Comparison of ENCODE assay signal across 25 cellular contexts in genomic region chr3:117763561-117763960, GRCh38.
"Had no signal": no experiment of that assay in that cellular context is flagged by ENCODE, and none has a peak within 500 bp of the region (broad histone marks: within the 10 kb centered on the region; RNA-seq: fewer than 3 reads in every experiment).

No MANE protein-coding gene starts in this region.

- H3K36me3 ChIP-seq: esophagus muscularis mucosa, neural progenitor cell, ovary, right atrium auricular region, sigmoid colon, suprapubic skin, tibial artery, upper lobe of right lung, vagina had no signal

- ATAC-seq: left ventricle myocardium superior; mucosa of descending colon; naive thymus-derived CD8-positive, alpha-beta T cell; stimulated activated effector memory CD8-positive, alpha-beta T cell treated with anti-CD3 and anti-CD28 coated beads, Interleukin-12 subunit alpha, Interleukin-12 subunit beta, amount 100 ng/mL, for 72 hours; stimulated activated naive CD8-positive, alpha-beta T cell treated with anti-CD3 and anti-CD28 coated beads, Interleukin-15, Interleukin-2, amounts not matched to agents 100 U/mL and 50 U/mL, for 24 hours; upper lobe of right lung had no signal

- H3K27me3 ChIP-seq: esophagus muscularis mucosa, neural progenitor cell, ovary, right atrium auricular region, sigmoid colon, suprapubic skin, tibial artery, upper lobe of right lung, vagina had no signal

- H3K27ac Mint-ChIP-seq: immature natural killer cell; naive thymus-derived CD8-positive, alpha-beta T cell; neural progenitor cell; stimulated activated effector memory CD8-positive, alpha-beta T cell treated with anti-CD3 and anti-CD28 coated beads, Interleukin-12 subunit alpha, Interleukin-12 subunit beta, amount 100 ng/mL, for 72 hours had no signal

- H3K27ac ChIP-seq: epithelial cell of prostate, esophagus muscularis mucosa, neural progenitor cell, ovary, right atrium auricular region, sigmoid colon, suprapubic skin, tibial artery, upper lobe of right lung, vagina had no signal

- H3K9me3 ChIP-seq: esophagus muscularis mucosa, mucosa of descending colon, ovary, right atrium auricular region, sigmoid colon, suprapubic skin, tibial artery, upper lobe of right lung, vagina had no signal

- H3K4me3 ChIP-seq: esophagus muscularis mucosa, mucosa of descending colon, neural progenitor cell, ovary, right atrium auricular region, sigmoid colon, suprapubic skin, tibial artery, upper lobe of right lung, vagina had no signal

- DNase-seq: cortex of kidney; effector memory CD4-positive, alpha-beta T cell; immature natural killer cell; kidney; left cardiac atrium; left ventricle myocardium superior; mesendoderm; mucosa of descending colon; naive thymus-derived CD8-positive, alpha-beta T cell; nucleus accumbens; ovary; sigmoid colon; small intestine; stimulated activated CD4-positive, alpha-beta T cell treated with anti-CD3 and anti-CD28 coated beads, Interleukin-4, amount 100 ng/mL, for 1 hour; stimulated activated CD8-positive, alpha-beta memory T cell treated with anti-CD3 and anti-CD28 coated beads, Interleukin-4, amount 100 ng/mL, for 48 hours; stimulated activated naive CD8-positive, alpha-beta T cell treated with anti-CD3 and anti-CD28 coated beads, Interleukin-15, Interleukin-2, amounts not matched to agents 100 U/mL and 50 U/mL, for 24 hours; tibial artery; upper lobe of right lung had no signal

- H3K36me3 Mint-ChIP-seq: immature natural killer cell; naive thymus-derived CD8-positive, alpha-beta T cell; neural progenitor cell; stimulated activated effector memory CD8-positive, alpha-beta T cell treated with anti-CD3 and anti-CD28 coated beads, Interleukin-12 subunit alpha, Interleukin-12 subunit beta, amount 100 ng/mL, for 72 hours had no signal

- H3K4me1 ChIP-seq: esophagus muscularis mucosa, right atrium auricular region, upper lobe of right lung had no signal

- H3K4me3 Mint-ChIP-seq: immature natural killer cell; naive thymus-derived CD8-positive, alpha-beta T cell; neural progenitor cell; stimulated activated effector memory CD8-positive, alpha-beta T cell treated with anti-CD3 and anti-CD28 coated beads, Interleukin-12 subunit alpha, Interleukin-12 subunit beta, amount 100 ng/mL, for 72 hours had no signal

- H3K4me1 Mint-ChIP-seq: immature natural killer cell; naive thymus-derived CD8-positive, alpha-beta T cell; stimulated activated effector memory CD8-positive, alpha-beta T cell treated with anti-CD3 and anti-CD28 coated beads, Interleukin-12 subunit alpha, Interleukin-12 subunit beta, amount 100 ng/mL, for 72 hours had no signal

- H3K9me3 Mint-ChIP-seq: neural progenitor cell had no signal
